Comparison of ENCODE assay signal across 8 cellular contexts in genomic region chrX:24676403-24677024, GRCh38. TPM values are rescaled to one million over a fixed set of nuclear protein-coding genes. Genes with fewer than 3 reads are reported as not detected.
DNase-seq lines count a peak whose midpoint lies in the region; ATAC-seq and TF ChIP-seq lines count a peak whose summit lies in the region.

No MANE protein-coding gene starts in this region.

- H3K4me3 ChIP-seq in endodermal cell (ENCODE audit: low read length) (no peak overlapping the region), retinal pigment epithelial cell (ENCODE audit: low read length) (no peak overlapping the region)

- H3K4me3 Mint-ChIP-seq in endodermal cell = no peak overlapping the region
- H3K4me3 Mint-ChIP-seq in activated naive CD4-positive, alpha-beta T cell treated with anti-CD3 and anti-CD28 coated beads, Interleukin-2, amount 10 ng/mL, durations not matched to agents 7 days and 5 days = no peak overlapping the region

- no peak overlapping the region for H3K9ac ChIP-seq in endodermal cell (ENCODE audit: extremely low read depth, low read length, poor library complexity, severe bottlenecking)

- H3K27ac ChIP-seq in endodermal cell (ENCODE audit: low read depth, low read length) = no peak overlapping the region

- H3K4me1 Mint-ChIP-seq in endodermal cell = peaks cover 16% of the 10 kb centered on the region
- H3K4me1 Mint-ChIP-seq in activated naive CD4-positive, alpha-beta T cell treated with anti-CD3 and anti-CD28 coated beads, Interleukin-2, amount 10 ng/mL, durations not matched to agents 7 days and 5 days = no peaks in the 10 kb centered on the region

- 34% methylated on average over 5 of the region's 5 CpGs; no CpG with 5 or more reads in 1 of the 2 experiments for WGBS in endodermal cell (ENCODE audit: insufficient coverage in 1 of 2, insufficient read length in 1 of 2), 2 experiments

- ATAC-seq in HG03442 (IDR thresholded peaks at IDR 0.05; ENCODE audit: unreplicated experiment) = no peak

- no peaks in the 10 kb centered on the region for H3K27me3 Mint-ChIP-seq in endodermal cell (ENCODE audit: insufficient read depth)
- H3K27me3 Mint-ChIP-seq in activated naive CD4-positive, alpha-beta T cell treated with anti-CD3 and anti-CD28 coated beads, Interleukin-2, amount 10 ng/mL, durations not matched to agents 7 days and 5 days = peaks cover 11% of the 10 kb centered on the region

- no peaks in the 10 kb centered on the region for H3K36me3 Mint-ChIP-seq in endodermal cell (ENCODE audit: low read depth)
- H3K36me3 Mint-ChIP-seq in activated naive CD4-positive, alpha-beta T cell treated with anti-CD3 and anti-CD28 coated beads, Interleukin-2, amount 10 ng/mL, durations not matched to agents 7 days and 5 days = no peaks in the 10 kb centered on the region

- no peaks in the 10 kb centered on the region for H3K9me3 ChIP-seq in endodermal cell (ENCODE audit: control insufficient read depth, low read length)

- DNase-seq in NCI-H82 (lab: John Stamatoyannopoulos, UW) = peak; percentile 48
- no peak for DNase-seq in NCI-H82 treated with DMSO at 0.1 percent for 48 hours (lab: John Stamatoyannopoulos, UW; ENCODE audit: unreplicated experiment)
- peak; percentile 0 for DNase-seq in NCI-H1048 (lab: John Stamatoyannopoulos, UW)
- DNase-seq in endodermal cell = peak; percentile 60
- no peak for DNase-seq in retinal pigment epithelial cell (ENCODE audit: low read depth)
- no peak for DNase-seq in activated naive CD4-positive, alpha-beta T cell treated with anti-CD3 and anti-CD28 coated beads, Interleukin-2, amount 10 ng/mL, durations not matched to agents 7 days and 5 days
- no peak for DNase-seq in GOT3 (lab: John Stamatoyannopoulos, UW)

- no peak overlapping the region for H3K27ac Mint-ChIP-seq in endodermal cell
- no peak overlapping the region for H3K27ac Mint-ChIP-seq in activated naive CD4-positive, alpha-beta T cell treated with anti-CD3 and anti-CD28 coated beads, Interleukin-2, amount 10 ng/mL, durations not matched to agents 7 days and 5 days

- no peaks in the 10 kb centered on the region for H3K27me3 ChIP-seq in endodermal cell (ENCODE audit: control insufficient read depth, insufficient read depth, low read length, poor library complexity, severe bottlenecking)

- H3K36me3 ChIP-seq in endodermal cell (ENCODE audit: control insufficient read depth, insufficient read depth, low read length) = no peaks in the 10 kb centered on the region

- TF ChIP-seq CTCF in endodermal cell (conservative IDR thresholded peaks at IDR 0.05) (peak; percentile 84), retinal pigment epithelial cell (conservative IDR thresholded peaks at IDR 0.05; ENCODE audit: low read depth, low read length) (peak; percentile 62)

- H3K4me1 ChIP-seq in endodermal cell (ENCODE audit: control insufficient read depth, insufficient read depth, low read length) = no peaks in the 10 kb centered on the region

- CTCF ChIA-PET in activated naive CD4-positive, alpha-beta T cell treated with anti-CD3 and anti-CD28 coated beads, Interleukin-2, amount 10 ng/mL, durations not matched to agents 7 days and 5 days (lab: Charles Lee) = interaction anchor here (0.6 to 1.4 kb wide), 3 partner anchors 27 to 330 kb away, joined by 3 to 5 read pairs (median 5); no protein-coding TSS in a partner anchor

- H3K9me3 Mint-ChIP-seq in endodermal cell = no peaks in the 10 kb centered on the region
- H3K9me3 Mint-ChIP-seq in activated naive CD4-positive, alpha-beta T cell treated with anti-CD3 and anti-CD28 coated beads, Interleukin-2, amount 10 ng/mL, durations not matched to agents 7 days and 5 days = no peaks in the 10 kb centered on the region

RNA-seq across cellular contexts. Expression of gene POLA1, which starts 17.2 kb away (rescaled TPM):
- 10 to 100 TPM; 24.4 to 53.6 TPM for total RNA-seq in endodermal cell
- 17.1 TPM for polyA plus RNA-seq in endodermal cell (2013, experiment 1 of 2)
- 18.3 TPM for polyA plus RNA-seq in endodermal cell (2013, experiment 2 of 2)

RNA-seq across cellular contexts. Expression of gene PCYT1B, which starts 29.4 kb away (rescaled TPM):
- 10 to 100 TPM; 11.3 to 16.0 TPM for total RNA-seq in endodermal cell
- 10.9 TPM for polyA plus RNA-seq in endodermal cell (2013, experiment 1 of 2)
- polyA plus RNA-seq in endodermal cell (2013, experiment 2 of 2) = 12.3 TPM

Comparison
In these comparisons a context has a peak if more than half of its experiments do, and no peak if none do; other contexts are left out.
1. DNase-seq: peak in NCI-H82 (single experiment), NCI-H1048 (single experiment) and endodermal cell (single experiment); none in NCI-H82 treated with DMSO at 0.1 percent for 48 hours (single experiment), retinal pigment epithelial cell (single experiment), activated naive CD4-positive, alpha-beta T cell treated with anti-CD3 and anti-CD28 coated beads, Interleukin-2, amount 10 ng/mL, durations not matched to agents 7 days and 5 days (single experiment) and GOT3 (single experiment).